1 cellular context compared by ENCODE assay signal in the genomic region with DNA sequence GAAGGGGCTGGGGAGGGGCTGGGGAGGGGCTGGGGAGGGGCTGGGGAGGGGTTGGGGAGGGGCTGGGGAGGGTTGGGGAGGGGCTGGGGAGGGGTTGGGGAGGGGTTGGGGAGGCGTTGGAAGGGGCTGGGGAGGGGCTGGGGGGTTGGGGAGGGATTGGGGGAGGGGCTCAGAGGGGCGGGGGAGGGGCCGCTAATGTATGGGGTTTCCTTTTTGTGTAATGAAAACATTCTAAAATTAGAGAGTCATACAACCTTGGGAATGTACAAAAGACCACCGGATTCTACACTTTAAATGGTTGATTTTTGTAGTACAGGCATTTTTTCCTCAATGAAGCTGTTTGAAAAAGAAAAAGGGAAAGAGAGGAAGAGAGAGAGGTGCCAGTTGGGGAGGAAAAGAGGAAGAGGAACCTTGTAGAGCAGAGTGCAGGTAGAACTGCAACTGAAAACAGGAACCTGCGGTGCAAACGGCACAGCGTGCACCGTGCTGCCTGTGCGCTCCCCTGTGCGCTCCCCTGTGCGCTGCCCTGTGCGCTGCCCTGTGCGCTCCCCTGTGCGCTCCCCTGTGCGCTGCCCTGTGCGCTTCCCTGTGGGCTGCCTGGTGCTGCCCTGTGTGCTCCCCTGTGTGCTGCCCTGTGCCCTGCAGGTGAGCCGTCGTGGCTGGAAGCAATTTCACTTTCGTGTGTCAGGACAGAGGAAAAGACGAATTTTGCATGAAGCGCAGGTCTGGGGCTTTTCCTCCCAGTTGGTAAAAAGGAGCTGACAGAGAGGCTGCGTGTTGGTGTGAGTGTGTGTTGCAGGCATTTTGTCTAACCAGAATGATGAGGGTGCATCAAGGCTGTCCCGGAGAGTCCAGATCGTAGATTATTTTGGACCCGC.
TF ChIP-seq lines count a peak whose summit lies in the region.

No MANE protein-coding gene starts in this region.

TF ChIP-seq in GM12878, 131 proteins besides CTCF, POLR2A, EP300 and RAD21 (continued from another document and continues in another):
- TF ChIP-seq ZNF592 (IDR thresholded peaks at IDR 0.05), result no peak
- 0 out of 2 replicates have a peak, but pooled peaks have one; percentile 28 for TF ChIP-seq NBN (IDR thresholded peaks at IDR 0.05)
- TF ChIP-seq TCF7 (IDR thresholded peaks at IDR 0.05; ENCODE audit: borderline replicate concordance), result no peak
- no peak for TF ChIP-seq USF2 (IDR thresholded peaks at IDR 0.05; ENCODE audit: borderline replicate concordance, low read depth, low read length)
- no peak for TF ChIP-seq BRCA1 (IDR thresholded peaks at IDR 0.05; ENCODE audit: low read depth, low read length)
- TF ChIP-seq RELA (IDR thresholded peaks at IDR 0.05; ENCODE audit: borderline replicate concordance, partially characterized antibody), result no peak
- no peak for TF ChIP-seq FOXK2 (IDR thresholded peaks at IDR 0.05)
- TF ChIP-seq USF1 (IDR thresholded peaks at IDR 0.05; ENCODE audit: borderline replicate concordance, extremely low read length, insufficient read depth, low read depth, low read length), result no peak
- TF ChIP-seq ZZZ3 (IDR thresholded peaks at IDR 0.05; ENCODE audit: control insufficient read depth, insufficient read length, low read depth), result no peak
- TF ChIP-seq EED (IDR thresholded peaks at IDR 0.05; ENCODE audit: low read depth), result peak; percentile 89
- TF ChIP-seq CBX3 (IDR thresholded peaks at IDR 0.05; ENCODE audit: borderline replicate concordance, low read depth), result no peak
- no peak for TF ChIP-seq YBX1 (IDR thresholded peaks at IDR 0.05)
- TF ChIP-seq FOXM1 (IDR thresholded peaks at IDR 0.05; ENCODE audit: low read depth, low read length), result no peak
- TF ChIP-seq PML (IDR thresholded peaks at IDR 0.05; ENCODE audit: low read length), result no peak
- TF ChIP-seq, protein P1, sequence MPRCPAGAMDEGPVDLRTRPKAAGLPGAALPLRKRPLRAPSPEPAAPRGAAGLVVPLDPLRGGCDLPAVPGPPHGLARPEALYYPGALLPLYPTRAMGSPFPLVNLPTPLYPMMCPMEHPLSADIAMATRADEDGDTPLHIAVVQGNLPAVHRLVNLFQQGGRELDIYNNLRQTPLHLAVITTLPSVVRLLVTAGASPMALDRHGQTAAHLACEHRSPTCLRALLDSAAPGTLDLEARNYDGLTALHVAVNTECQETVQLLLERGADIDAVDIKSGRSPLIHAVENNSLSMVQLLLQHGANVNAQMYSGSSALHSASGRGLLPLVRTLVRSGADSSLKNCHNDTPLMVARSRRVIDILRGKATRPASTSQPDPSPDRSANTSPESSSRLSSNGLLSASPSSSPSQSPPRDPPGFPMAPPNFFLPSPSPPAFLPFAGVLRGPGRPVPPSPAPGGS (IDR thresholded peaks at IDR 0.05; ENCODE audit: borderline replicate concordance, insufficient read depth, low read depth, low read length, poor library complexity, severe bottlenecking), result no peak
- TF ChIP-seq LARP7 (IDR thresholded peaks at IDR 0.05), result no peak
- TF ChIP-seq, protein P2, sequence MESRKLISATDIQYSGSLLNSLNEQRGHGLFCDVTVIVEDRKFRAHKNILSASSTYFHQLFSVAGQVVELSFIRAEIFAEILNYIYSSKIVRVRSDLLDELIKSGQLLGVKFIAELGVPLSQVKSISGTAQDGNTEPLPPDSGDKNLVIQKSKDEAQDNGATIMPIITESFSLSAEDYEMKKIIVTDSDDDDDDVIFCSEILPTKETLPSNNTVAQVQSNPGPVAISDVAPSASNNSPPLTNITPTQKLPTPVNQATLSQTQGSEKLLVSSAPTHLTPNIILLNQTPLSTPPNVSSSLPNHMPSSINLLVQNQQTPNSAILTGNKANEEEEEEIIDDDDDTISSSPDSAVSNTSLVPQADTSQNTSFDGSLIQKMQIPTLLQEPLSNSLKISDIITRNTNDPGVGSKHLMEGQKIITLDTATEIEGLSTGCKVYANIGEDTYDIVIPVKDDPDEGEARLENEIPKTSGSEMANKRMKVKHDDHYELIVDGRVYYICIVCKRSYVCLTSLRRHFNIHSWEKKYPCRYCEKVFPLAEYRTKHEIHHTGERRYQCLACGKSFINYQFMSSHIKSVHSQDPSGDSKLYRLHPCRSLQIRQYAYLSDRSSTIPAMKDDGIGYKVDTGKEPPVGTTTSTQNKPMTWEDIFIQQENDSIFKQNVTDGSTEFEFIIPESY (IDR thresholded peaks at IDR 0.05), result no peak
- TF ChIP-seq CBX5 (IDR thresholded peaks at IDR 0.05; ENCODE audit: low read depth), result no peak
- TF ChIP-seq GABPA (IDR thresholded peaks at IDR 0.05; ENCODE audit: low read depth), result no peak
- TF ChIP-seq MTA2 (IDR thresholded peaks at IDR 0.05; ENCODE audit: low read depth), result peak; percentile 63; the same call in 1 of the 2 replicates
- TF ChIP-seq HDAC6 (IDR thresholded peaks at IDR 0.05; ENCODE audit: unreplicated experiment), result peak; percentile 100
- no peak for TF ChIP-seq ZNF217 (IDR thresholded peaks at IDR 0.05)
- TF ChIP-seq, protein P3, sequence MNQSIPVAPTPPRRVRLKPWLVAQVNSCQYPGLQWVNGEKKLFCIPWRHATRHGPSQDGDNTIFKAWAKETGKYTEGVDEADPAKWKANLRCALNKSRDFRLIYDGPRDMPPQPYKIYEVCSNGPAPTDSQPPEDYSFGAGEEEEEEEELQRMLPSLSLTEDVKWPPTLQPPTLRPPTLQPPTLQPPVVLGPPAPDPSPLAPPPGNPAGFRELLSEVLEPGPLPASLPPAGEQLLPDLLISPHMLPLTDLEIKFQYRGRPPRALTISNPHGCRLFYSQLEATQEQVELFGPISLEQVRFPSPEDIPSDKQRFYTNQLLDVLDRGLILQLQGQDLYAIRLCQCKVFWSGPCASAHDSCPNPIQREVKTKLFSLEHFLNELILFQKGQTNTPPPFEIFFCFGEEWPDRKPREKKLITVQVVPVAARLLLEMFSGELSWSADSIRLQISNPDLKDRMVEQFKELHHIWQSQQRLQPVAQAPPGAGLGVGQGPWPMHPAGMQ (IDR thresholded peaks at IDR 0.05; ENCODE audit: borderline replicate concordance), result no peak
- TF ChIP-seq JUND (IDR thresholded peaks at IDR 0.05; ENCODE audit: low read depth, low read length), result no peak
- no peak for TF ChIP-seq GATAD2B (conservative IDR thresholded peaks at IDR 0.05; ENCODE audit: low read depth)
- no peak for TF ChIP-seq ZBED1 (IDR thresholded peaks at IDR 0.05; ENCODE audit: borderline replicate concordance)
- TF ChIP-seq TCF12 (IDR thresholded peaks at IDR 0.05; ENCODE audit: low read depth, low read length), result no peak
- TF ChIP-seq, protein P4, sequence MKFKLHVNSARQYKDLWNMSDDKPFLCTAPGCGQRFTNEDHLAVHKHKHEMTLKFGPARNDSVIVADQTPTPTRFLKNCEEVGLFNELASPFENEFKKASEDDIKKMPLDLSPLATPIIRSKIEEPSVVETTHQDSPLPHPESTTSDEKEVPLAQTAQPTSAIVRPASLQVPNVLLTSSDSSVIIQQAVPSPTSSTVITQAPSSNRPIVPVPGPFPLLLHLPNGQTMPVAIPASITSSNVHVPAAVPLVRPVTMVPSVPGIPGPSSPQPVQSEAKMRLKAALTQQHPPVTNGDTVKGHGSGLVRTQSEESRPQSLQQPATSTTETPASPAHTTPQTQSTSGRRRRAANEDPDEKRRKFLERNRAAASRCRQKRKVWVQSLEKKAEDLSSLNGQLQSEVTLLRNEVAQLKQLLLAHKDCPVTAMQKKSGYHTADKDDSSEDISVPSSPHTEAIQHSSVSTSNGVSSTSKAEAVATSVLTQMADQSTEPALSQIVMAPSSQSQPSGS (IDR thresholded peaks at IDR 0.05; ENCODE audit: low read length), result no peak
- no peak for TF ChIP-seq MEF2A (IDR thresholded peaks at IDR 0.05; ENCODE audit: insufficient read depth, low read depth, low read length)
- TF ChIP-seq IRF4 (IDR thresholded peaks at IDR 0.05; ENCODE audit: low read depth, low read length), result 0 out of 2 replicates have a peak, but pooled peaks have one; percentile 46
- no peak for TF ChIP-seq NFIC (IDR thresholded peaks at IDR 0.05; ENCODE audit: low read depth, low read length)
- no peak for TF ChIP-seq EZH2 (IDR thresholded peaks at IDR 0.05; ENCODE audit: borderline replicate concordance, control insufficient read depth, low read depth, low read length)
- TF ChIP-seq SUZ12 (IDR thresholded peaks at IDR 0.05; ENCODE audit: unreplicated experiment), result no peak
- TF ChIP-seq BMI1 (IDR thresholded peaks at IDR 0.05; ENCODE audit: borderline replicate concordance), result no peak
- TF ChIP-seq, protein P5, sequence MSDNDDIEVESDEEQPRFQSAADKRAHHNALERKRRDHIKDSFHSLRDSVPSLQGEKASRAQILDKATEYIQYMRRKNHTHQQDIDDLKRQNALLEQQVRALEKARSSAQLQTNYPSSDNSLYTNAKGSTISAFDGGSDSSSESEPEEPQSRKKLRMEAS (IDR thresholded peaks at IDR 0.05; ENCODE audit: low read depth, low read length), result no peak
- TF ChIP-seq ESRRA (IDR thresholded peaks at IDR 0.05; ENCODE audit: low read length), result no peak
- TF ChIP-seq PRDM15 (CRISPR knock-in tag; IDR thresholded peaks at IDR 0.05), result no peak
- TF ChIP-seq STAT1 (conservative IDR thresholded peaks at IDR 0.05), result no peak
- no peak for TF ChIP-seq SMARCA5 (IDR thresholded peaks at IDR 0.05)
- peak in 1 of 2 experiments; percentile 78; a peak in 2 of 4 replicates for TF ChIP-seq BHLHE40 (IDR thresholded peaks at IDR 0.05; ENCODE audit: borderline replicate concordance in 1 of 2, low read depth in 2 of 2, low read length in 1 of 2)
- peak; percentile 40; the same call in 1 of the 2 replicates for TF ChIP-seq MTA3 (IDR thresholded peaks at IDR 0.05; ENCODE audit: borderline replicate concordance, low read length)
- TF ChIP-seq RBBP5 (conservative IDR thresholded peaks at IDR 0.05), result no peak
- TF ChIP-seq HDGF (IDR thresholded peaks at IDR 0.05), result no peak
- TF ChIP-seq EGR1 (IDR thresholded peaks at IDR 0.05; ENCODE audit: borderline replicate concordance in 1 of 2, low read depth in 2 of 2, low read length in 2 of 2), result 0 out of 3 replicates have a peak, but pooled peaks of 1 of the 2 experiments have one; percentile 16
- TF ChIP-seq KDM1A (IDR thresholded peaks at IDR 0.05; ENCODE audit: borderline replicate concordance), result no peak
- TF ChIP-seq CREM (IDR thresholded peaks at IDR 0.05; ENCODE audit: low read depth), result peak; percentile 29; the same call in 1 of the 2 replicates
- TF ChIP-seq ZNF24 (IDR thresholded peaks at IDR 0.05), result no peak
- TF ChIP-seq TARDBP (IDR thresholded peaks at IDR 0.05; ENCODE audit: borderline replicate concordance), result no peak
- no peak for TF ChIP-seq STAT3 (IDR thresholded peaks at IDR 0.05; ENCODE audit: low read depth, low read length)
